Comparison of ENCODE assay signal across 9 cellular contexts in genomic region chr6:156949376-156949775, GRCh38.
DNase-seq lines count a peak whose midpoint lies in the region; ATAC-seq and TF ChIP-seq lines count a peak whose summit lies in the region.
"Had no signal": no experiment of that assay in that cellular context is flagged by ENCODE, and none has a peak within 500 bp of the region (broad histone marks: within the 10 kb centered on the region; RNA-seq: fewer than 3 reads in every experiment).

No MANE protein-coding gene starts in this region.

- TF ChIP-seq CTCF in type B pancreatic cell (conservative IDR thresholded peaks at IDR 0.05) = no peak

- no peak for ATAC-seq in activated T-cell treated with anti-CD3 and anti-CD28 coated beads, Interleukin-2, amount 50 U/mL, for 72 hours (replicated peaks in 1 of 2)
- no peak for ATAC-seq in activated T-helper 17 cell treated with anti-CD3 and anti-CD28 coated beads, Interleukin-2, amount 50 U/mL, for 72 hours (replicated peaks)
- ATAC-seq in right cardiac atrium (peak; percentile 49 to 58), GM18858 (IDR thresholded peaks at IDR 0.05; ENCODE audit: unreplicated experiment) (no peak)

- WGBS in right cardiac atrium = 30% methylated on average over 2 of the region's 2 CpGs

- H3K4me1 Mint-ChIP-seq in activated T-cell treated with anti-CD3 and anti-CD28 coated beads, Interleukin-2, amount 50 U/mL, for 72 hours (ENCODE audit: low read depth) = peaks cover 39% of the 10 kb centered on the region
- peaks cover 36% of the 10 kb centered on the region for H3K4me1 Mint-ChIP-seq in activated T-helper 17 cell treated with anti-CD3 and anti-CD28 coated beads, Interleukin-2, amount 50 U/mL, for 72 hours
- H3K4me1 Mint-ChIP-seq in type B pancreatic cell (ENCODE audit: unreplicated experiment) = peaks cover 48% of the 10 kb centered on the region

- H3K4me1 ChIP-seq in right cardiac atrium (ENCODE audit: control insufficient read depth, insufficient read depth, low read length) = peaks cover 11% of the 10 kb centered on the region

- H3K27ac Mint-ChIP-seq in activated T-cell treated with anti-CD3 and anti-CD28 coated beads, Interleukin-2, amount 50 U/mL, for 72 hours = peak overlapping the region; percentile 15
- H3K27ac Mint-ChIP-seq in activated T-helper 17 cell treated with anti-CD3 and anti-CD28 coated beads, Interleukin-2, amount 50 U/mL, for 72 hours = peak overlapping the region; percentile 53
- H3K27ac Mint-ChIP-seq in type B pancreatic cell = peak overlapping the region; percentile 87

- no peaks in the 10 kb centered on the region for H3K9me3 ChIP-seq in right cardiac atrium (ENCODE audit: control insufficient read depth, low read length)

- intact Hi-C loops in right cardiac atrium (cut with DNase I) = no loop called here

- H3K4me3 ChIP-seq in right cardiac atrium (ENCODE audit: low read length) = no peak overlapping the region

- no peaks in the 10 kb centered on the region for H3K27me3 Mint-ChIP-seq in activated T-cell treated with anti-CD3 and anti-CD28 coated beads, Interleukin-2, amount 50 U/mL, for 72 hours (ENCODE audit: low read depth)
- no peaks in the 10 kb centered on the region for H3K27me3 Mint-ChIP-seq in activated T-helper 17 cell treated with anti-CD3 and anti-CD28 coated beads, Interleukin-2, amount 50 U/mL, for 72 hours
- no peaks in the 10 kb centered on the region for H3K27me3 Mint-ChIP-seq in type B pancreatic cell
- H3K27me3 Mint-ChIP-seq: activated T-cell treated with anti-CD3 and anti-CD28 coated beads, Interleukin-2, amount 50 U/mL, for 24 hours had no signal

- H3K4me3 Mint-ChIP-seq in activated T-cell treated with anti-CD3 and anti-CD28 coated beads, Interleukin-2, amount 50 U/mL, for 72 hours = no peak overlapping the region
- no peak overlapping the region for H3K4me3 Mint-ChIP-seq in activated T-helper 17 cell treated with anti-CD3 and anti-CD28 coated beads, Interleukin-2, amount 50 U/mL, for 72 hours
- peak overlapping the region; percentile 25 for H3K4me3 Mint-ChIP-seq in type B pancreatic cell
- H3K4me3 Mint-ChIP-seq: activated T-cell treated with anti-CD3 and anti-CD28 coated beads, Interleukin-2, amount 50 U/mL, for 24 hours had no signal

- no peaks in the 10 kb centered on the region for H3K36me3 Mint-ChIP-seq in activated T-cell treated with anti-CD3 and anti-CD28 coated beads, Interleukin-2, amount 50 U/mL, for 72 hours (ENCODE audit: insufficient read depth in 2 of 2)
- no peaks in the 10 kb centered on the region for H3K36me3 Mint-ChIP-seq in activated T-helper 17 cell treated with anti-CD3 and anti-CD28 coated beads, Interleukin-2, amount 50 U/mL, for 72 hours (ENCODE audit: low read depth)
- H3K36me3 Mint-ChIP-seq in type B pancreatic cell = peaks cover 8% of the 10 kb centered on the region

- H3K27ac ChIP-seq in right cardiac atrium (ENCODE audit: low read length) = no peak overlapping the region
- H3K27ac ChIP-seq in substantia nigra (ENCODE audit: low read depth, low read length, poor library complexity, severe bottlenecking) = no peak overlapping the region

- no peak for DNase-seq in activated T-cell treated with anti-CD3 and anti-CD28 coated beads, Interleukin-2, amount 50 U/mL, for 72 hours
- no peak for DNase-seq in activated T-cell treated with anti-CD3 and anti-CD28 coated beads, Interleukin-2, amount 50 U/mL, for 48 hours
- DNase-seq in right cardiac atrium = no peak
- DNase-seq in type B pancreatic cell (ENCODE audit: extremely low spot score, unreplicated experiment) = no peak
- no peak for DNase-seq in substantia nigra (lab: John Stamatoyannopoulos, UW)
- DNase-seq in DMS114 treated with DMSO at 0.1 percent for 48 hours (lab: John Stamatoyannopoulos, UW; ENCODE audit: unreplicated experiment) = no peak
- DNase-seq: activated T-cell treated with anti-CD3 and anti-CD28 coated beads, Interleukin-2, amount 50 U/mL, for 24 hours had no signal

- H3K9me3 Mint-ChIP-seq in activated T-cell treated with anti-CD3 and anti-CD28 coated beads, Interleukin-2, amount 50 U/mL, for 72 hours = no peaks in the 10 kb centered on the region
- H3K9me3 Mint-ChIP-seq in activated T-helper 17 cell treated with anti-CD3 and anti-CD28 coated beads, Interleukin-2, amount 50 U/mL, for 72 hours = no peaks in the 10 kb centered on the region
- no peaks in the 10 kb centered on the region for H3K9me3 Mint-ChIP-seq in type B pancreatic cell
- H3K9me3 Mint-ChIP-seq: activated T-cell treated with anti-CD3 and anti-CD28 coated beads, Interleukin-2, amount 50 U/mL, for 24 hours had no signal

- no peaks in the 10 kb centered on the region for H3K27me3 ChIP-seq in right cardiac atrium (ENCODE audit: control insufficient read depth, insufficient read depth)

Comparison
In these comparisons a context has a peak if more than half of its experiments do, and no peak if none do; other contexts are left out.
1. ATAC-seq: peak in right cardiac atrium (2 of 2); none in activated T-cell treated with anti-CD3 and anti-CD28 coated beads, Interleukin-2, amount 50 U/mL, for 72 hours (0 of 2), activated T-helper 17 cell treated with anti-CD3 and anti-CD28 coated beads, Interleukin-2, amount 50 U/mL, for 72 hours (single experiment) and GM18858 (single experiment).
2. H3K27ac Mint-ChIP-seq: peak in every context shown above with its lines; median percentile 87 in type B pancreatic cell; 53 in activated T-helper 17 cell treated with anti-CD3 and anti-CD28 coated beads, Interleukin-2, amount 50 U/mL, for 72 hours; 15 in activated T-cell treated with anti-CD3 and anti-CD28 coated beads, Interleukin-2, amount 50 U/mL, for 72 hours.